2 cellular contexts compared by ENCODE assay signal in the genomic region with DNA sequence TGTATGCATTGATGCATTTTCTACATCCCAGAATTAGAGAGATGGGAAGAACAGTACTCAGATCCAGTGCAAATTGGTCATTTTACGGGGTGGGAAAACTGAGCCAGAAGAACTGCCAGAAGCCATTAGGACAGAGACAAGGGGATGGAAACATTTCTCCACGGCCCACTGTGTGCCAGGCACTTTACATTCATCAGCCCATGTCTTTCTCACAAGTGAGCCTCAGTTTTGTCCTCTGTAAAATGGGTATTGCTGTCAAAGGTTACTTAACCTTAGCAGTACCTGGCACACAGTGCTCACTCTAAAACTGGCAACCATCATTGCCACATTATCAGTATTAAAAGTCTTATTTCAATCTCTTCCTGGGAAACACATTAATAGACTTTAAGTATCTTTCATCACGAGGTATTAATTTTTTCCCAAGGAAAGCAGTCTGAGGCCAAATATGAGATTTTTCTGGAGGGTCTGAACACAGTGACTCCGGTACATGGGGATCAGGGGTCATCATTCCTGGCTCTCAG.
TF ChIP-seq lines count a peak whose summit lies in the region.

No MANE protein-coding gene starts in this region.

TF ChIP-seq in endothelial cell of umbilical vein, 7 proteins besides CTCF, POLR2A, EP300 and RAD21 (continued from another document):
- no peak for TF ChIP-seq EZH2 (IDR thresholded peaks at IDR 0.05; ENCODE audit: borderline replicate concordance, low read depth, low read length, severe bottlenecking)

TF ChIP-seq in neural cell, 6 proteins besides CTCF, POLR2A, EP300 and RAD21 (continued from another document):
- TF ChIP-seq, protein P1, sequence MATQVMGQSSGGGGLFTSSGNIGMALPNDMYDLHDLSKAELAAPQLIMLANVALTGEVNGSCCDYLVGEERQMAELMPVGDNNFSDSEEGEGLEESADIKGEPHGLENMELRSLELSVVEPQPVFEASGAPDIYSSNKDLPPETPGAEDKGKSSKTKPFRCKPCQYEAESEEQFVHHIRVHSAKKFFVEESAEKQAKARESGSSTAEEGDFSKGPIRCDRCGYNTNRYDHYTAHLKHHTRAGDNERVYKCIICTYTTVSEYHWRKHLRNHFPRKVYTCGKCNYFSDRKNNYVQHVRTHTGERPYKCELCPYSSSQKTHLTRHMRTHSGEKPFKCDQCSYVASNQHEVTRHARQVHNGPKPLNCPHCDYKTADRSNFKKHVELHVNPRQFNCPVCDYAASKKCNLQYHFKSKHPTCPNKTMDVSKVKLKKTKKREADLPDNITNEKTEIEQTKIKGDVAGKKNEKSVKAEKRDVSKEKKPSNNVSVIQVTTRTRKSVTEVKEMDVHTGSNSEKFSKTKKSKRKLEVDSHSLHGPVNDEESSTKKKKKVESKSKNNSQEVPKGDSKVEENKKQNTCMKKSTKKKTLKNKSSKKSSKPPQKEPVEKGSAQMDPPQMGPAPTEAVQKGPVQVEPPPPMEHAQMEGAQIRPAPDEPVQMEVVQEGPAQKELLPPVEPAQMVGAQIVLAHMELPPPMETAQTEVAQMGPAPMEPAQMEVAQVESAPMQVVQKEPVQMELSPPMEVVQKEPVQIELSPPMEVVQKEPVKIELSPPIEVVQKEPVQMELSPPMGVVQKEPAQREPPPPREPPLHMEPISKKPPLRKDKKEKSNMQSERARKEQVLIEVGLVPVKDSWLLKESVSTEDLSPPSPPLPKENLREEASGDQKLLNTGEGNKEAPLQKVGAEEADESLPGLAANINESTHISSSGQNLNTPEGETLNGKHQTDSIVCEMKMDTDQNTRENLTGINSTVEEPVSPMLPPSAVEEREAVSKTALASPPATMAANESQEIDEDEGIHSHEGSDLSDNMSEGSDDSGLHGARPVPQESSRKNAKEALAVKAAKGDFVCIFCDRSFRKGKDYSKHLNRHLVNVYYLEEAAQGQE (IDR thresholded peaks at IDR 0.05; ENCODE audit: borderline replicate concordance): no peak
- no peak for TF ChIP-seq POLR2AphosphoS5 (IDR thresholded peaks at IDR 0.05)
- TF ChIP-seq EZH2 (IDR thresholded peaks at IDR 0.05; ENCODE audit: borderline replicate concordance, insufficient read depth, low read length, poor library complexity, severe bottlenecking): no peak
- TF ChIP-seq MXI1 (conservative IDR thresholded peaks at IDR 0.05; ENCODE audit: poor library complexity, severe bottlenecking): no peak
- no peak for TF ChIP-seq SMC3 (conservative IDR thresholded peaks at IDR 0.05; ENCODE audit: poor library complexity)
